Comparison of ENCODE assay signal across 21 cellular contexts in the genomic region with DNA sequence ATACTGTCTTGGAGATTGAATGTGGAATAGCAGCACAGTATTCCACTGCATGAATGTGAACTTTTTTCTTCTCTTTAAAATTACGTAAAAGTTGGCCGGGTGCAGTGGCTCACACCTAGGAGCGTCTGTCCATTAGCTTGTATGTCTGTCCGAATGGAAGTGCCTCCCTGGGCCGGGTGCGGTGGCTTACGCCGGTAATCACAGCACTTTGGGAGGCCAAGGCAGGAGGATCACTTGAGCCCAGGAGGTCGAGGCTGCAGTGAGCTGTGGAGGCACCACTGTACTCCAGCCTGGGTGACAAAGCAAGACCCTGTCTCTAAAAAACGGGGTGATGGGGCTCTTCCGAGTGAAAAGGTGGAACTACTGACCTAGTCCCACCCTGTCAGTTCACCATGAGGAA. TPM values are rescaled to one million over a fixed set of nuclear protein-coding genes. Genes with fewer than 3 reads are reported as not detected.
A peak's percentile ranks its signal among the peaks of the same experiment; 100 is the strongest.
DNase-seq lines count a peak whose midpoint lies in the region; FAIRE-seq and TF ChIP-seq lines count a peak whose summit lies in the region.
"Had no signal": no experiment of that assay in that cellular context is flagged by ENCODE, and none has a peak within 500 bp of the region (broad histone marks: within the 10 kb centered on the region; RNA-seq: fewer than 3 reads in every experiment).

No MANE protein-coding gene starts in this region.

- peaks cover 16 to 41% (median 16%) of the 10 kb centered on the region in 3 donors for H3K27me3 Mint-ChIP-seq in CD14-positive monocyte (ENCODE audit: low read depth in 3 of 3)

- H3K4me1 Mint-ChIP-seq in CD14-positive monocyte: peaks cover 5% of the 10 kb centered on the region

- TF ChIP-seq EP300 in H1 (IDR thresholded peaks at IDR 0.05; ENCODE audit: borderline replicate concordance in 1 of 2, low read depth in 2 of 2, low read length in 2 of 2): no peak

- H2AFZ ChIP-seq in H1 (ENCODE audit: low read length): no peak overlapping the region
- H2AFZ ChIP-seq in neuronal stem cell (ENCODE audit: low read length): no peak overlapping the region

- peak overlapping the region; percentile 61; the same call in 1 of the 2 replicates for H2BK20ac ChIP-seq in H1 (ENCODE audit: low read length)

- CTCF ChIA-PET in AG04450 (lab: Charles Lee): interaction anchor here (0.8 to 2.1 kb wide), 5 partner anchors 8 to 78 kb away, joined by 3 to 5 read pairs (median 4); no protein-coding TSS in a partner anchor
- CTCF ChIA-PET in H1 (lab: Charles Lee; ENCODE audit: partially characterized antibody): interaction anchor here (0.5 to 7.2 kb wide), 16 partner anchors 8 to 265 kb away, joined by 3 to 139 read pairs (median 4); partner anchors contain the start of gene VSX2

- no peak overlapping the region for H4K8ac ChIP-seq in H1 (ENCODE audit: extremely low read depth, insufficient read depth, low read length)
- H4K8ac ChIP-seq in neuronal stem cell (ENCODE audit: low read depth, low read length): no peak overlapping the region

- H4K20me1 ChIP-seq in H1 (replicated peaks in 1 of 2; ENCODE audit: control insufficient read depth in 1 of 2, insufficient read depth in 2 of 2, low read length in 2 of 2): peaks cover 0 to 3% of the 10 kb centered on the region in 2 experiments
- H4K20me1 ChIP-seq: BLaER1 had no signal

- no peak for TF ChIP-seq CTCF in AG04450 (IDR thresholded peaks at IDR 0.05; ENCODE audit: low read depth, low read length)
- no peak for TF ChIP-seq CTCF in H1 (IDR thresholded peaks at IDR 0.05; ENCODE audit: control extremely low read depth in 1 of 3, insufficient read depth in 1 of 3, low read depth in 1 of 3, low read length in 3 of 3)
- no peak for TF ChIP-seq CTCF in CD14-positive monocyte (IDR thresholded peaks at IDR 0.05)

- POLR2A ChIA-PET in AG04450 (lab: Yijun Ruan, JAX): no interaction called here
- POLR2A ChIA-PET in H1 (lab: Charles Lee; ENCODE audit: partially characterized antibody): no interaction called here

- WGBS in H1 (ENCODE audit: extremely low coverage in 1 of 2, insufficient coverage in 1 of 2, insufficient read length in 1 of 2, insufficient replicate concordance in 2 of 2, low coverage in 1 of 2, low lambda C conversion rate in 2 of 2, missing lambda C conversion rate in 1 of 2), 2 experiments: 95% methylated on average over 11 of the region's 11 CpGs; no CpG with 5 or more reads in 1 of the 2 experiments
- no CpG with 5 or more reads among the region's 11 CpGs for WGBS in neuronal stem cell (ENCODE audit: extremely low coverage in 2 of 2, insufficient read length in 2 of 2, insufficient replicate concordance in 1 of 2), 2 donors

- no peaks in the 10 kb centered on the region for H3K36me3 Mint-ChIP-seq in CD14-positive monocyte
- H3K36me3 Mint-ChIP-seq: CD8-positive, alpha-beta T cell had no signal

- H3K9ac ChIP-seq in H1 (replicated peaks in 1 of 4; ENCODE audit: extremely low read depth in 1 of 4, low read depth in 3 of 4, low read length in 3 of 4) (no peak overlapping the region), neuronal stem cell (ENCODE audit: low read depth, low read length, poor library complexity) (no peak overlapping the region)
- H3K9ac ChIP-seq: BLaER1 had no signal

- no peak overlapping the region for H3K4me2 ChIP-seq in H1 (ENCODE audit: insufficient read depth in 1 of 2, low read depth in 2 of 2, low read length in 2 of 2)
- no peak overlapping the region for H3K4me2 ChIP-seq in neuronal stem cell (ENCODE audit: insufficient read depth, low read length, poor library complexity, severe bottlenecking)
- H3K4me2 ChIP-seq: BLaER1 had no signal

- H2BK5ac ChIP-seq in H1 (ENCODE audit: low read depth, low read length) (no peak overlapping the region), neuronal stem cell (ENCODE audit: low read length) (no peak overlapping the region)

- no peak for TF ChIP-seq RAD21 in H1 (IDR thresholded peaks at IDR 0.05 in 1 of 2, conservative IDR thresholded peaks at IDR 0.05 in 1 of 2; ENCODE audit: low read depth in 2 of 2, low read length in 2 of 2)

- intact Hi-C loops in CD14-positive monocyte (cut with micrococcal nuclease): no loop called here

- peaks cover 45% of the 10 kb centered on the region for H3K27me3 ChIP-seq in AG04450 (ENCODE audit: control insufficient read depth, insufficient read depth, low read length)
- peaks cover 0 to 20% (median 15%) of the 10 kb centered on the region in 4 experiments; a peak in 6 of 7 replicates for H3K27me3 ChIP-seq in H1 (replicated peaks in 1 of 4; ENCODE audit: control insufficient read depth in 3 of 4, extremely low read depth in 1 of 4, insufficient read depth in 3 of 4, low read length in 3 of 4)
- H3K27me3 ChIP-seq in neuronal stem cell (ENCODE audit: control insufficient read depth in 3 of 3, insufficient read depth in 3 of 3, low read depth in 1 of 3, low read length in 3 of 3): peaks cover 0 to 72% (median 7%) of the 10 kb centered on the region in 3 experiments
- H3K27me3 ChIP-seq: BLaER1 had no signal

- H3K4me3 ChIP-seq in AG04450 (ENCODE audit: low read depth, low read length): no peak overlapping the region
- no peak overlapping the region for H3K4me3 ChIP-seq in H1 (ENCODE audit: extremely low read depth in 1 of 4, insufficient read depth in 2 of 4, low read depth in 3 of 4, low read length in 4 of 4)
- no peak overlapping the region for H3K4me3 ChIP-seq in neuronal stem cell (ENCODE audit: low read length in 2 of 2)
- H3K4me3 ChIP-seq: A549, BLaER1 had no signal

- H3K14ac ChIP-seq in H1 (ENCODE audit: insufficient read length): no peak overlapping the region
- H3K14ac ChIP-seq in neuronal stem cell (ENCODE audit: low read length): no peak overlapping the region

- no peak for FAIRE-seq in H1 (lab: Jason Lieb, UNC)
- FAIRE-seq: A549, D721Med, G401.6, GM12891, GM19239 had no signal

- H3K4ac ChIP-seq in H1 (replicated peaks; ENCODE audit: insufficient read length, low read depth, low read length) (no peak overlapping the region), neuronal stem cell (ENCODE audit: low read length) (no peak overlapping the region)

- H3K4me1 ChIP-seq in H1 (replicated peaks in 1 of 4; ENCODE audit: control insufficient read depth in 3 of 4, insufficient read depth in 4 of 4, low read length in 3 of 4) (peaks cover 0 to 7% (median 0%) of the 10 kb centered on the region in 4 experiments; a peak in 1 of 7 replicates), neuronal stem cell (ENCODE audit: control insufficient read depth in 2 of 2, insufficient read depth in 1 of 2, low read depth in 1 of 2, low read length in 2 of 2) (peaks cover 0 to 14% of the 10 kb centered on the region in 2 donors)
- H3K4me1 ChIP-seq: A549, BE2C, BLaER1, Caco-2 had no signal

- no peak overlapping the region for H4K5ac ChIP-seq in H1 (ENCODE audit: insufficient read length, low read depth, low read length)

- H3K27ac Mint-ChIP-seq in CD14-positive monocyte: no peak overlapping the region
- H3K27ac Mint-ChIP-seq: CD4-positive, alpha-beta T cell; CD8-positive, alpha-beta T cell had no signal

- H3K18ac ChIP-seq in H1 (ENCODE audit: extremely low read depth, low read length) (no peak overlapping the region), neuronal stem cell (ENCODE audit: low read length) (no peak overlapping the region)

- H3K23me2 ChIP-seq in H1 (ENCODE audit: low read depth, low read length): no peaks in the 10 kb centered on the region

- no peak overlapping the region for H3K4me3 Mint-ChIP-seq in CD14-positive monocyte
- H3K4me3 Mint-ChIP-seq: CD4-positive, alpha-beta T cell; CD8-positive, alpha-beta T cell had no signal

- no peak overlapping the region for H3K56ac ChIP-seq in H1 (replicated peaks; ENCODE audit: insufficient read length, low read depth, low read length)

- H2BK12ac ChIP-seq in H1 (ENCODE audit: low read depth, low read length) (no peak overlapping the region), neuronal stem cell (ENCODE audit: low read length) (no peak overlapping the region)

- H2BK120ac ChIP-seq in H1 (replicated peaks; ENCODE audit: low read depth, low read length): no peak overlapping the region
- H2BK120ac ChIP-seq in neuronal stem cell (ENCODE audit: low read depth, low read length): no peak overlapping the region

- no peaks in the 10 kb centered on the region for H3K79me1 ChIP-seq in H1 (ENCODE audit: low read depth, low read length)
- no peaks in the 10 kb centered on the region for H3K79me1 ChIP-seq in neuronal stem cell (ENCODE audit: low read depth, low read length)

- H2BK15ac ChIP-seq in H1 (ENCODE audit: low read length) (no peak overlapping the region), neuronal stem cell (ENCODE audit: low read length) (no peak overlapping the region)

- no peak overlapping the region for H2AK5ac ChIP-seq in H1 (ENCODE audit: low read depth, low read length)
- peak overlapping the region; percentile 1 for H2AK5ac ChIP-seq in neuronal stem cell (ENCODE audit: low read depth, low read length)

- no peak for TF ChIP-seq POLR2A in H1 (IDR thresholded peaks at IDR 0.05; ENCODE audit: control extremely low read depth in 1 of 2, low read depth in 2 of 2, low read length in 2 of 2)

- H3K23ac ChIP-seq in H1 (ENCODE audit: insufficient read length) (no peak overlapping the region), neuronal stem cell (ENCODE audit: low read depth, low read length, poor library complexity) (no peak overlapping the region)

- H3K36me3 ChIP-seq in H1 (ENCODE audit: control insufficient read depth in 2 of 4, insufficient read depth in 4 of 4, low read length in 3 of 4): no peaks in the 10 kb centered on the region
- no peaks in the 10 kb centered on the region for H3K36me3 ChIP-seq in neuronal stem cell (replicated peaks in 1 of 2; ENCODE audit: control insufficient read depth in 2 of 2, insufficient read depth in 2 of 2, low read length in 2 of 2)
- H3K36me3 ChIP-seq: BE2C, BLaER1 had no signal

- H3K9me3 Mint-ChIP-seq in CD14-positive monocyte: peaks cover 0 to 2% (median 0%) of the 10 kb centered on the region in 7 donors
- H3K9me3 Mint-ChIP-seq: CD4-positive, alpha-beta T cell; CD8-positive, alpha-beta T cell had no signal

- H3K27ac ChIP-seq in AG04450 (ENCODE audit: low read depth, low read length): peak overlapping the region; percentile 11
- no peak overlapping the region for H3K27ac ChIP-seq in H1 (ENCODE audit: low read depth, low read length)
- no peak overlapping the region for H3K27ac ChIP-seq in neuronal stem cell (replicated peaks; ENCODE audit: low read length)
- H3K27ac ChIP-seq: 22Rv1, A549, BLaER1 had no signal

- no peaks in the 10 kb centered on the region for H3K79me2 ChIP-seq in H1 (ENCODE audit: control insufficient read depth in 1 of 2, insufficient read depth in 2 of 2, low read length in 2 of 2)

- no peaks in the 10 kb centered on the region for H3K9me3 ChIP-seq in AG04450 (ENCODE audit: control insufficient read depth, insufficient read depth, low read length)
- no peaks in the 10 kb centered on the region for H3K9me3 ChIP-seq in H1 (ENCODE audit: insufficient read depth in 2 of 2, low read depth in 1 of 2, low read length in 1 of 2)
- H3K9me3 ChIP-seq in neuronal stem cell (replicated peaks in 1 of 2; ENCODE audit: control insufficient read depth in 2 of 2, insufficient read depth in 1 of 2, low read depth in 1 of 2, low read length in 2 of 2): no peaks in the 10 kb centered on the region
- H3K9me3 ChIP-seq: A549, BE2C, BLaER1, Caco-2 had no signal

- H4K91ac ChIP-seq in H1 (replicated peaks; ENCODE audit: insufficient read length, low read length) (no peak overlapping the region), neuronal stem cell (ENCODE audit: low read depth, low read length, poor library complexity) (no peak overlapping the region)

- DNase-seq in AG04450 (ENCODE audit: low read depth, low spot score) (no peak), H1 (ENCODE audit: low read depth in 1 of 2, low spot score in 2 of 2) (no peak), neuronal stem cell (ENCODE audit: low spot score) (no peak), NCI-H82 treated with DMSO at 0.1 percent for 48 hours (lab: John Stamatoyannopoulos, UW; ENCODE audit: unreplicated experiment) (no peak), CD14-positive monocyte (ENCODE audit: low spot score) (no peak)
- DNase-seq: BE2C; C1 segment of cervical spinal cord; Caco-2; Calu3; CD4-positive, alpha-beta T cell; CD8-positive, alpha-beta T cell; DMS79 treated with DMSO at 0.1 percent for 48 hours; GF-D8 had no signal

RNA-seq across cellular contexts. Expression of gene VSX2, which starts 22.6 kb away (rescaled TPM):
- polyA plus RNA-seq in AG04450 (2011; rRNA removed) (not detected in 2 replicates), H1 (2011; rRNA removed) (0.08 and 0.24 TPM in 2 replicates), CD14-positive monocyte (not detected)
- not detected in 2 replicates for polyA minus RNA-seq in AG04450 (2011; rRNA and poly(A)+ RNA removed)
- total RNA-seq in H1 (2021; fragmentation: NEBNext Ultra II Directional; extraction: Animal tissue kit (Norgen Biotek cat#: 25700)): 0.22 and 0.27 TPM in 2 replicates
- 0.18 TPM for polyA plus RNA-seq in H1 (2011; cell fraction: cytosol; rRNA removed)
- polyA plus RNA-seq in H1 (2011; cell fraction: nucleus; rRNA removed): 0.19 TPM
- 0.05 to 0.09 TPM in 2 of 4 replicates, not detected in the others for polyA plus RNA-seq in H1 (2012, experiment 1 of 2)
- 0.07 TPM for polyA plus RNA-seq in H1 (2012, experiment 2 of 2)
- 0.18 TPM for polyA plus RNA-seq in H1 (2013, experiment 1 of 2)
- polyA plus RNA-seq in H1 (2013, experiment 2 of 2): 0.22 TPM
- polyA minus RNA-seq in H1 (2011; rRNA and poly(A)+ RNA removed): 0.25 TPM in 1 of 2 replicates, not detected in the other
- polyA minus RNA-seq in H1 (2011; cell fraction: cytosol; rRNA and poly(A)+ RNA removed): not detected
- not detected for polyA minus RNA-seq in H1 (2011; cell fraction: nucleus; rRNA and poly(A)+ RNA removed)
- polyA plus RNA-seq in neuronal stem cell (2013, experiment 1 of 2): 0.53 TPM
- polyA plus RNA-seq in neuronal stem cell (2013, experiment 2 of 2): 0.50 TPM
- total RNA-seq: A172; Caco-2; Calu3; CD4-positive, alpha-beta T cell; CD8-positive, alpha-beta T cell had no signal
- polyA plus RNA-seq: A549 had no signal
